ENCODE assay signal across 16 cellular contexts in genomic region chr6:145498425-145498824, GRCh38.
DNase-seq lines count a peak whose midpoint lies in the region; ATAC-seq and TF ChIP-seq lines count a peak whose summit lies in the region.
"Had no signal": no experiment of that assay in that cellular context is flagged by ENCODE, and none has a peak within 500 bp of the region (broad histone marks: within the 10 kb centered on the region; RNA-seq: fewer than 3 reads in every experiment).

No MANE protein-coding gene starts in this region.

- no peaks in the 10 kb centered on the region for H3K4me1 ChIP-seq in uterus
- H3K4me1 ChIP-seq: Caco-2, SJSA1 had no signal

- H3K36me3 ChIP-seq in uterus = no peaks in the 10 kb centered on the region
- H3K36me3 ChIP-seq: SJSA1 had no signal

- DNase-seq in nephron progenitor cell (no peak), NCI-H2081 (lab: John Stamatoyannopoulos, UW) (no peak), uterus (no peak), GM19238 (ENCODE audit: insufficient read length, low spot score) (no peak)
- no peak for DNase-seq in T-helper 2 cell treated with Interferon-gamma antibody and Interleukin-4, amounts not matched to agents 5 μg/mL and 100 μg/mL, for 36 hours (ENCODE audit: low spot score)
- DNase-seq: Caco-2, KG1, NCI-H1436 treated with DMSO at 0.1 percent for 48 hours, NCI-H2107, NCI-H2227 treated with DMSO at 0.1 percent for 48 hours, NCI-H524, SW 1271 had no signal

- intact Hi-C loops in uterus (cut with DNase I; ENCODE audit: low total_unique reads) = no loop called here

- H3K9me3 ChIP-seq in uterus = peaks cover 0 to 3% of the 10 kb centered on the region in 2 donors
- H3K9me3 ChIP-seq: Caco-2, SJSA1 had no signal

- H3K27me3 Mint-ChIP-seq in nephron progenitor cell (ENCODE audit: low read depth, poor library complexity) = no peaks in the 10 kb centered on the region
- no peaks in the 10 kb centered on the region for H3K27me3 Mint-ChIP-seq in T-helper 2 cell treated with Interferon-gamma antibody and Interleukin-4, amounts not matched to agents 5 μg/mL and 100 μg/mL, for 36 hours (ENCODE audit: low read depth)

- no peak overlapping the region for H3K27ac ChIP-seq in uterus
- H3K27ac ChIP-seq: SJSA1 had no signal

- ATAC-seq in GM18867 (IDR thresholded peaks at IDR 0.05; ENCODE audit: unreplicated experiment) (peak; percentile 57), GM19463 (IDR thresholded peaks at IDR 0.05; ENCODE audit: unreplicated experiment) (peak; percentile 69), HG03442 (IDR thresholded peaks at IDR 0.05; ENCODE audit: unreplicated experiment) (peak; percentile 73)

- H3K4me3 Mint-ChIP-seq in nephron progenitor cell = no peak overlapping the region
- no peak overlapping the region for H3K4me3 Mint-ChIP-seq in T-helper 2 cell treated with Interferon-gamma antibody and Interleukin-4, amounts not matched to agents 5 μg/mL and 100 μg/mL, for 36 hours

- H3K36me3 Mint-ChIP-seq in nephron progenitor cell (ENCODE audit: low read depth) = peaks cover 6% of the 10 kb centered on the region
- H3K36me3 Mint-ChIP-seq in T-helper 2 cell treated with Interferon-gamma antibody and Interleukin-4, amounts not matched to agents 5 μg/mL and 100 μg/mL, for 36 hours (ENCODE audit: low read depth) = no peaks in the 10 kb centered on the region

- H3K4me3 ChIP-seq in uterus = no peak overlapping the region
- H3K4me3 ChIP-seq: SJSA1 had no signal

- TF ChIP-seq POLR2A in uterus (IDR thresholded peaks at IDR 0.05) = no peak

- H3K27ac Mint-ChIP-seq in nephron progenitor cell = peak overlapping the region; percentile 57
- H3K27ac Mint-ChIP-seq in T-helper 2 cell treated with Interferon-gamma antibody and Interleukin-4, amounts not matched to agents 5 μg/mL and 100 μg/mL, for 36 hours = no peak overlapping the region

- no peaks in the 10 kb centered on the region for H3K27me3 ChIP-seq in uterus
- H3K27me3 ChIP-seq: SJSA1 had no signal

- peaks cover 29% of the 10 kb centered on the region for H3K9me3 Mint-ChIP-seq in nephron progenitor cell
- H3K9me3 Mint-ChIP-seq in T-helper 2 cell treated with Interferon-gamma antibody and Interleukin-4, amounts not matched to agents 5 μg/mL and 100 μg/mL, for 36 hours = peaks cover 4% of the 10 kb centered on the region

- TF ChIP-seq CTCF in nephron progenitor cell (IDR thresholded peaks at IDR 0.05) (no peak), uterus (IDR thresholded peaks at IDR 0.05) (no peak)

- H3K4me1 Mint-ChIP-seq in nephron progenitor cell = no peaks in the 10 kb centered on the region
- no peaks in the 10 kb centered on the region for H3K4me1 Mint-ChIP-seq in T-helper 2 cell treated with Interferon-gamma antibody and Interleukin-4, amounts not matched to agents 5 μg/mL and 100 μg/mL, for 36 hours (ENCODE audit: low read depth)
